Comparison of ENCODE assay signal across 8 cellular contexts in genomic region chr15:85615930-85616329, GRCh38.
DNase-seq lines count a peak whose midpoint lies in the region; ATAC-seq and TF ChIP-seq lines count a peak whose summit lies in the region.

No MANE protein-coding gene starts in this region.

- H3K4me1 ChIP-seq in DND-41 (ENCODE audit: insufficient read depth, low read length), result peaks cover 29% of the 10 kb centered on the region

- no peaks in the 10 kb centered on the region for H3K27me3 ChIP-seq in DND-41 (ENCODE audit: insufficient read depth, low read length, poor library complexity)

- no peaks in the 10 kb centered on the region for H3K36me3 Mint-ChIP-seq in brain

- H3K4me1 Mint-ChIP-seq in brain, result peaks cover 9% of the 10 kb centered on the region

- H3K4me2 ChIP-seq in DND-41 (ENCODE audit: insufficient read depth, low read length), result no peak overlapping the region

- H2AFZ ChIP-seq in DND-41 (ENCODE audit: low read depth, low read length), result no peak overlapping the region

- H3K36me3 ChIP-seq in DND-41 (ENCODE audit: insufficient read depth, low read length), result no peaks in the 10 kb centered on the region

- peak overlapping the region in 1 of 5 experiments; percentile 44 for H3K4me3 Mint-ChIP-seq in brain

- TF ChIP-seq CTCF in DND-41 (IDR thresholded peaks at IDR 0.05; ENCODE audit: borderline replicate concordance, extremely low read depth, low read length, poor library complexity, severe bottlenecking), result peak; percentile 58
- peak; percentile 41 to 61 for TF ChIP-seq CTCF in brain (conservative IDR thresholded peaks at IDR 0.05)

- H3K27ac ChIP-seq in DND-41 (ENCODE audit: low read length), result no peak overlapping the region

- no peak overlapping the region for H3K9ac ChIP-seq in DND-41 (ENCODE audit: low read depth, low read length)

- ATAC-seq in DND-41 (ENCODE audit: insufficient read depth, low read depth) (peak; percentile 50; the same call in 2 of the 3 replicates), GM21360 (IDR thresholded peaks at IDR 0.05; ENCODE audit: unreplicated experiment) (peak; percentile 50), GM18520 (IDR thresholded peaks at IDR 0.05; ENCODE audit: unreplicated experiment) (no peak)

- no peaks in the 10 kb centered on the region for H4K20me1 ChIP-seq in DND-41 (ENCODE audit: insufficient read depth, low read length)

- H3K9me3 ChIP-seq in DND-41 (ENCODE audit: insufficient read depth, low read length, severe bottlenecking), result no peaks in the 10 kb centered on the region

- peaks cover 4% of the 10 kb centered on the region for H3K27me3 Mint-ChIP-seq in brain

- H3K27ac Mint-ChIP-seq in brain, result peak overlapping the region in 2 of 5 experiments; percentile 14 to 19

- H3K79me2 ChIP-seq in DND-41 (ENCODE audit: insufficient read depth, low read length), result no peaks in the 10 kb centered on the region; the same call in 1 of the 2 replicates

- H3K4me3 ChIP-seq in DND-41 (ENCODE audit: low read depth in 1 of 2, low read length in 2 of 2), result no peak overlapping the region

- no peaks in the 10 kb centered on the region for H3K9me3 Mint-ChIP-seq in brain

- DNase-seq in DND-41 (peak; percentile 26), M059J (ENCODE audit: low read depth) (peak; percentile 43), left kidney (ENCODE audit: low read depth, low spot score) (peak; percentile 62), NCI-H2227 treated with DMSO at 0.1 percent for 48 hours (lab: John Stamatoyannopoulos, UW) (no peak), occipital lobe (lab: John Stamatoyannopoulos, UW) (no peak)

Comparison
In these comparisons a context has a peak if more than half of its experiments do, and no peak if none do; other contexts are left out.
1. DNase-seq: peak in DND-41 (single experiment), M059J (single experiment) and left kidney (single experiment); none in NCI-H2227 treated with DMSO at 0.1 percent for 48 hours (single experiment) and occipital lobe (single experiment).